In the genomic region with DNA sequence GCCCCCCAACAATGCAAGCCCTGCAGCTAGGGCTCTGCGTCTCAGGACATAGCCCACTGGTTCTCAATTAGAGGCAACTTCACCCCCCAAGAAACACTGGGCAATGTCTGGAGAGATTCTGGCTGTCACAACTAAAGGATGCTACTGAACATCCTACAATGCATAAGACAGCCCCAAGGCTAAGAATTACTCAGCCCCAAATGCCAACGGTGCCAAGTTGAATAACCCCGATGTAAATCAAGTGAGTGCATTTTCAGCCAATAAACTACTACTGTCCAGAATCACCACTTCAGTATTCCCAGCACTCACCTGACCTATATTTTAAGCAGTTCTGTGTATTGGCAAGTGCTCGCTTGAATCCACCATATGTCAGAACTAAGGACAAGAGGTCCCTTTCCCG, we compare ENCODE assay signal across 2 cellular contexts.
TF ChIP-seq lines count a peak whose summit lies in the region.

No MANE protein-coding gene starts in this region.

TF ChIP-seq in A549, 52 proteins besides CTCF, POLR2A, EP300 and RAD21 (continued from another document):
- TF ChIP-seq REST (IDR thresholded peaks at IDR 0.05) (no peak), ELK1 (IDR thresholded peaks at IDR 0.05; ENCODE audit: low read depth, low read length) (no peak), RNF2 (IDR thresholded peaks at IDR 0.05; ENCODE audit: borderline replicate concordance, low read depth) (no peak), HOXB13 (CRISPR knock-in tag; IDR thresholded peaks at IDR 0.05; ENCODE audit: low read depth) (no peak), BCL3 (IDR thresholded peaks at IDR 0.05) (no peak), MYC (IDR thresholded peaks at IDR 0.05; ENCODE audit: borderline replicate concordance, low read length) (no peak), RARB (CRISPR knock-in tag; IDR thresholded peaks at IDR 0.05) (no peak), USF2 (IDR thresholded peaks at IDR 0.05) (no peak), FOSL2 (IDR thresholded peaks at IDR 0.05) (no peak), FOSL2 (CRISPR knock-in tag; IDR thresholded peaks at IDR 0.05) (no peak)
- TF ChIP-seq, protein P1, sequence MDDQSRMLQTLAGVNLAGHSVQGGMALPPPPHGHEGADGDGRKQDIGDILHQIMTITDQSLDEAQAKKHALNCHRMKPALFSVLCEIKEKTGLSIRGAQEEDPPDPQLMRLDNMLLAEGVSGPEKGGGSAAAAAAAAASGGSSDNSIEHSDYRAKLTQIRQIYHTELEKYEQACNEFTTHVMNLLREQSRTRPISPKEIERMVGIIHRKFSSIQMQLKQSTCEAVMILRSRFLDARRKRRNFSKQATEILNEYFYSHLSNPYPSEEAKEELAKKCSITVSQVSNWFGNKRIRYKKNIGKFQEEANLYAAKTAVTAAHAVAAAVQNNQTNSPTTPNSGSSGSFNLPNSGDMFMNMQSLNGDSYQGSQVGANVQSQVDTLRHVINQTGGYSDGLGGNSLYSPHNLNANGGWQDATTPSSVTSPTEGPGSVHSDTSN (IDR thresholded peaks at IDR 0.05) = no peak

TF ChIP-seq in GM23338, 12 proteins besides CTCF, POLR2A, EP300 and RAD21 (continued from another document):
- no peak for TF ChIP-seq REST (IDR thresholded peaks at IDR 0.05; ENCODE audit: unreplicated experiment)
- no peak for TF ChIP-seq EZH2 (IDR thresholded peaks at IDR 0.05; ENCODE audit: low read depth, unreplicated experiment)
- TF ChIP-seq STAT1 (IDR thresholded peaks at IDR 0.05; ENCODE audit: unreplicated experiment) = no peak
- TF ChIP-seq, protein P2, sequence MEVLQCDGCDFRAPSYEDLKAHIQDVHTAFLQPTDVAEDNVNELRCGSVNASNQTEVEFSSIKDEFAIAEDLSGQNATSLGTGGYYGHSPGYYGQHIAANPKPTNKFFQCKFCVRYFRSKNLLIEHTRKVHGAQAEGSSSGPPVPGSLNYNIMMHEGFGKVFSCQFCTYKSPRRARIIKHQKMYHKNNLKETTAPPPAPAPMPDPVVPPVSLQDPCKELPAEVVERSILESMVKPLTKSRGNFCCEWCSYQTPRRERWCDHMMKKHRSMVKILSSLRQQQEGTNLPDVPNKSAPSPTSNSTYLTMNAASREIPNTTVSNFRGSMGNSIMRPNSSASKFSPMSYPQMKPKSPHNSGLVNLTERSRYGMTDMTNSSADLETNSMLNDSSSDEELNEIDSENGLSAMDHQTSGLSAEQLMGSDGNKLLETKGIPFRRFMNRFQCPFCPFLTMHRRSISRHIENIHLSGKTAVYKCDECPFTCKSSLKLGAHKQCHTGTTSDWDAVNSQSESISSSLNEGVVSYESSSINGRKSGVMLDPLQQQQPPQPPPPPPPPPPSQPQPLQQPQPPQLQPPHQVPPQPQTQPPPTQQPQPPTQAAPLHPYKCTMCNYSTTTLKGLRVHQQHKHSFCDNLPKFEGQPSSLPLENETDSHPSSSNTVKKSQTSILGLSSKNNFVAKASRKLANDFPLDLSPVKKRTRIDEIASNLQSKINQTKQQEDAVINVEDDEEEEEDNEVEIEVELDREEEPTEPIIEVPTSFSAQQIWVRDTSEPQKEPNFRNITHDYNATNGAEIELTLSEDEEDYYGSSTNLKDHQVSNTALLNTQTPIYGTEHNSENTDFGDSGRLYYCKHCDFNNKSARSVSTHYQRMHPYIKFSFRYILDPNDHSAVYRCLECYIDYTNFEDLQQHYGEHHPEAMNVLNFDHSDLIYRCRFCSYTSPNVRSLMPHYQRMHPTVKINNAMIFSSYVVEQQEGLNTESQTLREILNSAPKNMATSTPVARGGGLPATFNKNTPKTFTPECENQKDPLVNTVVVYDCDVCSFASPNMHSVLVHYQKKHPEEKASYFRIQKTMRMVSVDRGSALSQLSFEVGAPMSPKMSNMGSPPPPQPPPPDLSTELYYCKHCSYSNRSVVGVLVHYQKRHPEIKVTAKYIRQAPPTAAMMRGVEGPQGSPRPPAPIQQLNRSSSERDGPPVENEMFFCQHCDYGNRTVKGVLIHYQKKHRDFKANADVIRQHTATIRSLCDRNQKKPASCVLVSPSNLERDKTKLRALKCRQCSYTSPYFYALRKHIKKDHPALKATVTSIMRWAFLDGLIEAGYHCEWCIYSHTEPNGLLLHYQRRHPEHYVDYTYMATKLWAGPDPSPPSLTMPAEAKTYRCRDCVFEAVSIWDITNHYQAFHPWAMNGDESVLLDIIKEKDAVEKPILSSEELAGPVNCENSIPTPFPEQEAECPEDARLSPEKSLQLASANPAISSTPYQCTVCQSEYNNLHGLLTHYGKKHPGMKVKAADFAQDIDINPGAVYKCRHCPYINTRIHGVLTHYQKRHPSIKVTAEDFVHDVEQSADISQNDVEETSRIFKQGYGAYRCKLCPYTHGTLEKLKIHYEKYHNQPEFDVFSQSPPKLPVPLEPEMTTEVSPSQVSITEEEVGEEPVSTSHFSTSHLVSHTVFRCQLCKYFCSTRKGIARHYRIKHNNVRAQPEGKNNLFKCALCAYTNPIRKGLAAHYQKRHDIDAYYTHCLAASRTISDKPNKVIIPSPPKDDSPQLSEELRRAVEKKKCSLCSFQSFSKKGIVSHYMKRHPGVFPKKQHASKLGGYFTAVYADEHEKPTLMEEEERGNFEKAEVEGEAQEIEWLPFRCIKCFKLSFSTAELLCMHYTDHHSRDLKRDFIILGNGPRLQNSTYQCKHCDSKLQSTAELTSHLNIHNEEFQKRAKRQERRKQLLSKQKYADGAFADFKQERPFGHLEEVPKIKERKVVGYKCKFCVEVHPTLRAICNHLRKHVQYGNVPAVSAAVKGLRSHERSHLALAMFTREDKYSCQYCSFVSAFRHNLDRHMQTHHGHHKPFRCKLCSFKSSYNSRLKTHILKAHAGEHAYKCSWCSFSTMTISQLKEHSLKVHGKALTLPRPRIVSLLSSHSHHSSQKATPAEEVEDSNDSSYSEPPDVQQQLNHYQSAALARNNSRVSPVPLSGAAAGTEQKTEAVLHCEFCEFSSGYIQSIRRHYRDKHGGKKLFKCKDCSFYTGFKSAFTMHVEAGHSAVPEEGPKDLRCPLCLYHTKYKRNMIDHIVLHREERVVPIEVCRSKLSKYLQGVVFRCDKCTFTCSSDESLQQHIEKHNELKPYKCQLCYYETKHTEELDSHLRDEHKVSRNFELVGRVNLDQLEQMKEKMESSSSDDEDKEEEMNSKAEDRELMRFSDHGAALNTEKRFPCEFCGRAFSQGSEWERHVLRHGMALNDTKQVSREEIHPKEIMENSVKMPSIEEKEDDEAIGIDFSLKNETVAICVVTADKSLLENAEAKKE (CRISPR knock-in tag; IDR thresholded peaks at IDR 0.05) = no peak
- TF ChIP-seq NANOG (IDR thresholded peaks at IDR 0.05; ENCODE audit: borderline replicate concordance) = no peak
TF ChIP-seq in GM23338: peak in this region for 0.
